ENCODE assay signal across 8 cellular contexts in genomic region chr1:20194770-20195463, GRCh38. TPM values are rescaled to one million over a fixed set of nuclear protein-coding genes. Genes with fewer than 3 reads are reported as not detected.
DNase-seq lines count a peak whose midpoint lies in the region; ATAC-seq and TF ChIP-seq lines count a peak whose summit lies in the region.

No MANE protein-coding gene starts in this region.

- H3K79me2 ChIP-seq in OCI-LY1 (ENCODE audit: insufficient read depth, low read length) = no peaks in the 10 kb centered on the region

- H3K36me3 ChIP-seq in OCI-LY1 (ENCODE audit: insufficient read depth, low read length) = no peaks in the 10 kb centered on the region
- H3K36me3 ChIP-seq in suprapubic skin = no peaks in the 10 kb centered on the region

- H3K9me2 ChIP-seq in OCI-LY1 (ENCODE audit: low read depth, low read length) = no peaks in the 10 kb centered on the region

- no peak overlapping the region for H3K4me2 ChIP-seq in OCI-LY1 (ENCODE audit: low read length)

- peaks cover 52% of the 10 kb centered on the region for H3K27me3 Mint-ChIP-seq in activated T-cell treated with anti-CD3 and anti-CD28 coated beads, Interleukin-2, amount 50 U/mL, for 24 hours
- H3K27me3 Mint-ChIP-seq in neural crest cell (ENCODE audit: low read depth) = peaks cover 34% of the 10 kb centered on the region

- no peak overlapping the region for H3K27ac ChIP-seq in OCI-LY1 (ENCODE audit: low read depth, low read length, poor library complexity, severe bottlenecking)
- no peak overlapping the region for H3K27ac ChIP-seq in suprapubic skin

- no peaks in the 10 kb centered on the region for H3F3A ChIP-seq in OCI-LY1 (ENCODE audit: insufficient read depth, low read length)

- H3K27me3 ChIP-seq in OCI-LY1 (ENCODE audit: insufficient read depth, low read length) (peaks cover 3% of the 10 kb centered on the region; the same call in 1 of the 2 replicates), suprapubic skin (peaks cover 14% of the 10 kb centered on the region)

- no peak for ATAC-seq in HG03108 (IDR thresholded peaks at IDR 0.05; ENCODE audit: unreplicated experiment)

- H4K20me1 ChIP-seq in OCI-LY1 (ENCODE audit: insufficient read depth, low read length) = no peaks in the 10 kb centered on the region

- H3K4me3 ChIP-seq in OCI-LY1 (ENCODE audit: low read depth, low read length, poor library complexity, severe bottlenecking) (no peak overlapping the region), suprapubic skin (no peak overlapping the region)

- H3K4me3 Mint-ChIP-seq in activated T-cell treated with anti-CD3 and anti-CD28 coated beads, Interleukin-2, amount 50 U/mL, for 24 hours = no peak overlapping the region
- H3K4me3 Mint-ChIP-seq in neural crest cell = no peak overlapping the region

- H3K9me3 ChIP-seq in OCI-LY1 (ENCODE audit: low read length) (no peaks in the 10 kb centered on the region), suprapubic skin (no peaks in the 10 kb centered on the region)

- peak; percentile 93 for TF ChIP-seq CTCF in OCI-LY1 (IDR thresholded peaks at IDR 0.05; ENCODE audit: low read length)
- TF ChIP-seq CTCF in neural crest cell (conservative IDR thresholded peaks at IDR 0.05) = peak; percentile 81
- peak; percentile 61 to 85 for TF ChIP-seq CTCF in suprapubic skin (IDR thresholded peaks at IDR 0.05)

- no peaks in the 10 kb centered on the region for H3K9me3 Mint-ChIP-seq in activated T-cell treated with anti-CD3 and anti-CD28 coated beads, Interleukin-2, amount 50 U/mL, for 24 hours
- no peaks in the 10 kb centered on the region for H3K9me3 Mint-ChIP-seq in neural crest cell

- no peak for TF ChIP-seq EP300 in suprapubic skin (IDR thresholded peaks at IDR 0.05)

- no peak overlapping the region for H3K9ac ChIP-seq in OCI-LY1 (ENCODE audit: low read length)

- H3K4me1 ChIP-seq in OCI-LY1 (ENCODE audit: insufficient read depth, low read length, severe bottlenecking) (no peaks in the 10 kb centered on the region), suprapubic skin (peaks cover 19% of the 10 kb centered on the region)

- 20% methylated on average over 15 of the region's 15 CpGs for WGBS in suprapubic skin

- TF ChIP-seq POLR2A in suprapubic skin (IDR thresholded peaks at IDR 0.05) = no peak

- DNase-seq in AG08395 (ENCODE audit: low spot score) = peak; percentile 75
- DNase-seq in H4 (ENCODE audit: low spot score) = peak; percentile 36
- DNase-seq in activated T-cell treated with anti-CD3 and anti-CD28 coated beads, Interleukin-2, amount 50 U/mL, for 24 hours = peak; percentile 85
- DNase-seq in fibroblast of gingiva (ENCODE audit: low read depth) = peak; percentile 6
- peak; percentile 59 for DNase-seq in neural crest cell (ENCODE audit: low read depth, low spot score)
- peak in 1 of 2 donors; percentile 74 for DNase-seq in suprapubic skin (ENCODE audit: low spot score in 2 of 2)

- no peak overlapping the region for H3K27ac Mint-ChIP-seq in activated T-cell treated with anti-CD3 and anti-CD28 coated beads, Interleukin-2, amount 50 U/mL, for 24 hours
- H3K27ac Mint-ChIP-seq in neural crest cell (ENCODE audit: unreplicated experiment) = no peak overlapping the region

- peaks cover 7% of the 10 kb centered on the region for H3K4me1 Mint-ChIP-seq in activated T-cell treated with anti-CD3 and anti-CD28 coated beads, Interleukin-2, amount 50 U/mL, for 24 hours (ENCODE audit: low read depth)
- H3K4me1 Mint-ChIP-seq in neural crest cell = no peaks in the 10 kb centered on the region

- no peaks in the 10 kb centered on the region for H3K36me3 Mint-ChIP-seq in activated T-cell treated with anti-CD3 and anti-CD28 coated beads, Interleukin-2, amount 50 U/mL, for 24 hours (ENCODE audit: low read depth)
- no peaks in the 10 kb centered on the region for H3K36me3 Mint-ChIP-seq in neural crest cell (ENCODE audit: low read depth)

- H2AFZ ChIP-seq in OCI-LY1 (ENCODE audit: low read length) = no peak overlapping the region

RNA-seq across cellular contexts. Expression of gene PLA2G2C, which starts 8.6 kb away (rescaled TPM):
- total RNA-seq in H4 (2014; rRNA removed; shearing (Covaris generic)) = not detected in 2 replicates
- not detected in 2 replicates for total RNA-seq in neural crest cell
- not detected for total RNA-seq in suprapubic skin

RNA-seq across cellular contexts. Expression of gene UBXN10, which starts 9.0 kb away (rescaled TPM):
- total RNA-seq in H4 (2014; rRNA removed; shearing (Covaris generic)) = not detected in 2 replicates
- total RNA-seq in neural crest cell (1.3 and 1.4 TPM in 2 replicates), suprapubic skin (1 to 10 TPM in 1 of 4 donors, under 1 TPM in 3; 0.48 to 1.0 (median 0.68) TPM)

RNA-seq across cellular contexts. Expression of gene PLA2G2F, which starts 55.8 kb away (rescaled TPM):
- not detected in 2 replicates for total RNA-seq in H4 (2014; rRNA removed; shearing (Covaris generic))
- total RNA-seq in neural crest cell (not detected in 2 replicates), suprapubic skin (10 to 100 TPM; 11.9 to 33.8 (median 16.7) TPM)

Comparison
In these comparisons a context has a peak if more than half of its experiments do, and no peak if none do; other contexts are left out.
1. RNA of gene PLA2G2F, which starts 55.8 kb away (total RNA-seq): 11.9 to 33.8 TPM in suprapubic skin; not detected in H4 and not detected in neural crest cell; every median in the first group is over 10 times any median in the second.
2. Peak in every context shown above with its lines, with median percentiles within 50 percentile points of each other: CTCF ChIP-seq.